In the genomic region with DNA sequence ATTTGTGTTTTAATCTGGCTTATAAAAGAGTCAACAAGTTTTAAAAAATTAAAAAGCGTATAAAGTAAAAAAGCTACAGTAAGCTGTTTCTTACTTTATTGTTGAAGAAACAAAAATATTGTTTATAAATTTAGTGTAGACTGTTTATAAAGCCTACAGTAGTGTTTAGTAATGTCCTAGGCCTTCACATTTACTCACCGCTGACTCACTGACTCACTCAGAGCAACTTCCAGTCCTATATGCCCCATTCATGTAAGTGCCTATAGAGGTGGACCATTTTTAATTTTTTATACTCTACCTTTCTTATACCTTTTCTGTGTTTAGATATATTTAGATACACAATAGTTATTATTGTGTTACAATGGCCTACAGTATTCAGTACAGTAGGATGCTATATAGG, we compare ENCODE assay signal across 24 cellular contexts. TPM values are rescaled to one million over a fixed set of nuclear protein-coding genes. Genes with fewer than 3 reads are reported as not detected.
"Had no signal": no experiment of that assay in that cellular context is flagged by ENCODE, and none has a peak within 500 bp of the region (broad histone marks: within the 10 kb centered on the region; RNA-seq: fewer than 3 reads in every experiment).

No MANE protein-coding gene starts in this region.

- FAIRE-seq: RCC 7860 had no signal

- H3K27me3 ChIP-seq: brain microvascular endothelial cell, MG63 had no signal

- ATAC-seq: activated naive CD4-positive, alpha-beta T cell treated with anti-CD3 and anti-CD28 coated beads, Interleukin-2, amount 50 U/mL, for 72 hours; activated naive CD8-positive, alpha-beta T cell treated with anti-CD3 and anti-CD28 coated beads, Interleukin-2, amount 50 U/mL, for 24 hours; activated T-cell treated with anti-CD3 and anti-CD28 coated beads, Interleukin-2, amount 50 U/mL, for 4 hours; T-helper 17 cell had no signal

- DNase-seq: activated B cell treated with CpG ODN at 0.5 μM for 24 hours; activated CD4-positive, alpha-beta memory T cell treated with anti-CD3 and anti-CD28 coated beads for 36 hours; activated CD4-positive, alpha-beta T cell treated with anti-CD3 and anti-CD28 coated beads for 1 hour; activated CD4-positive, alpha-beta T cell treated with anti-CD3 and anti-CD28 coated beads, Interleukin-2, amount 10 ng/mL, durations not matched to agents 24 days and 14 days; activated CD8-positive, alpha-beta memory T cell treated with anti-CD3 and anti-CD28 coated beads for 24 hours; activated effector memory CD4-positive, alpha-beta T cell treated with anti-CD3 and anti-CD28 coated beads, Interleukin-2, amount 50 U/mL, for 16 hours; activated naive CD4-positive, alpha-beta T cell treated with Interleukin-2 at 50 U/mL for 16 hours; activated naive CD8-positive, alpha-beta T cell treated with anti-CD3 and anti-CD28 coated beads, Interleukin-2, amount 50 U/mL, for 24 hours; activated T-cell treated with anti-CD3 and anti-CD28 coated beads, Interleukin-2, amount 50 U/mL, for 4 hours; amygdala; brain microvascular endothelial cell; cerebellar nuclear complex; MG63; MV-4-11; NCI-H1092 treated with DMSO at 0.1 percent for 48 hours; NCI-H1436; NCI-H1694 treated with DMSO at 0.1 percent for 48 hours; NCI-H2029 treated with DMSO at 0.1 percent for 48 hours; NCI-H524; SIG-M5; T-helper 17 cell; T-helper 9 cell had no signal

- H3K4me3 ChIP-seq: MG63 had no signal

- H3K36me3 ChIP-seq: brain microvascular endothelial cell, MG63 had no signal

- H3K9me3 ChIP-seq: MG63 had no signal

- H3K27ac ChIP-seq: brain microvascular endothelial cell had no signal

RNA-seq across cellular contexts. Expression of gene MPPED2, which starts 12.2 kb away (rescaled TPM):
- total RNA-seq: activated CD4-positive, alpha-beta memory T cell treated with anti-CD3 and anti-CD28 coated beads for 36 hours; activated CD4-positive, alpha-beta T cell treated with anti-CD3 and anti-CD28 coated beads, Interleukin-2, amount 10 ng/mL, durations not matched to agents 24 days and 14 days had no signal
